Comparison of ENCODE assay signal across 1 cellular context in the genomic region with DNA sequence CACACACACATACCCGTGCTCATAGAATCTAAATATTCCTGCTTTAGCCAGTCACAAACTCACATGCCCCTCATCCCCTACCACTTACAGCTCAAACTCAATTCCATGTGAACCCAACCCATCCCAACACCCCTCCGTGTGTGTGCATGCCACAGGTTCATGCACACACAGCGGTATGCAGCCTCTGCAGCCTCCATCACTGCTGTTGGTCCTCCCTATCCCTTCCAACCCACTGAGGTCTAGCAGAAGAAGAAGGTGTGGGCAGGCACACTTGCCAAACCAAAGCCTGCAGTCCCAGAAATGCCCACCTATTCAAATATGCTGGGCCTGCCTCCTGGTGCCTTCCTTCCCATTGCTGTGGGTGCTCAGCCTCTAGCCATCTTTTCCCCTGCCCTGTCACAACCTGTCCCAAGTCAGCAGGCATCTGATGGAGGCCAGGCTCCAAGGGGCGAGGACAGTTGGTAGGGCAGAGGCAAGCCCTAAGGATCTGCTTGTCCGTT.
TF ChIP-seq lines count a peak whose summit lies in the region.

No MANE protein-coding gene starts in this region.

TF ChIP-seq in IMR-90, 13 proteins besides CTCF, POLR2A, EP300 and RAD21 (continued from another document):
- TF ChIP-seq NFE2L2 (IDR thresholded peaks at IDR 0.05; ENCODE audit: low read depth, low read length) (no peak), CEBPB (IDR thresholded peaks at IDR 0.05; ENCODE audit: low read depth, low read length) (no peak)
